In genomic region chrX:10010686-10011085, GRCh38 we compare ENCODE assay signal across 11 cellular contexts. TPM values are rescaled to one million over a fixed set of nuclear protein-coding genes. Genes with fewer than 3 reads are reported as not detected.
A peak's percentile ranks its signal among the peaks of the same experiment; 100 is the strongest.
DNase-seq lines count a peak whose midpoint lies in the region; ATAC-seq, FAIRE-seq and TF ChIP-seq lines count a peak whose summit lies in the region.
"Had no signal": no experiment of that assay in that cellular context is flagged by ENCODE, and none has a peak within 500 bp of the region (broad histone marks: within the 10 kb centered on the region; RNA-seq: fewer than 3 reads in every experiment).

No MANE protein-coding gene starts in this region.

- H3K9ac ChIP-seq in H9 (ENCODE audit: extremely low read depth, insufficient read length, low read length), result no peak overlapping the region

- no peak overlapping the region for H4K91ac ChIP-seq in H9 (ENCODE audit: insufficient read length, low read depth, low read length)

- no peaks in the 10 kb centered on the region for H3K9me3 ChIP-seq in H9 (ENCODE audit: control insufficient read depth, low read depth, low read length)
- no peaks in the 10 kb centered on the region for H3K9me3 ChIP-seq in small intestine (ENCODE audit: control insufficient read depth, low read depth)
- H3K9me3 ChIP-seq in psoas muscle, result no peaks in the 10 kb centered on the region
- H3K9me3 ChIP-seq: ovary had no signal

- H3K9me3 Mint-ChIP-seq in H9, result peaks cover 40 to 62% of the 10 kb centered on the region in 2 experiments
- no peaks in the 10 kb centered on the region for H3K9me3 Mint-ChIP-seq in activated T-helper 1 cell treated with anti-CD3 and anti-CD28 coated beads, Interleukin-12 subunit alpha, Interleukin-12 subunit beta, Interleukin-2, Interleukin-4 antibody, amounts not matched to agents 30 ng/mL and 10 ng/mL and 1 ng/mL, durations not matched to agents 14 hours and 24 hours and 36 hours

- H4K5ac ChIP-seq in H9 (ENCODE audit: insufficient read length, low read depth, low read length), result no peak overlapping the region

- TF ChIP-seq CTCF in AG10803 (conservative IDR thresholded peaks at IDR 0.05; ENCODE audit: low read length), result no peak
- no peak for TF ChIP-seq CTCF in H9 (conservative IDR thresholded peaks at IDR 0.05)
- no peak for TF ChIP-seq CTCF in psoas muscle (IDR thresholded peaks at IDR 0.05)

- H3K27ac Mint-ChIP-seq in H9, result peak overlapping the region in 2 of 3 experiments; percentile 11 to 83; a peak in 3 of 7 replicates
- peak overlapping the region; percentile 95 for H3K27ac Mint-ChIP-seq in activated T-helper 1 cell treated with anti-CD3 and anti-CD28 coated beads, Interleukin-12 subunit alpha, Interleukin-12 subunit beta, Interleukin-2, Interleukin-4 antibody, amounts not matched to agents 30 ng/mL and 10 ng/mL and 1 ng/mL, durations not matched to agents 14 hours and 24 hours and 36 hours

- peak overlapping the region in 1 of 2 experiments; percentile 16; a peak in 1 of 5 replicates for H3K4me3 Mint-ChIP-seq in H9
- peak overlapping the region; percentile 23 for H3K4me3 Mint-ChIP-seq in activated T-helper 1 cell treated with anti-CD3 and anti-CD28 coated beads, Interleukin-12 subunit alpha, Interleukin-12 subunit beta, Interleukin-2, Interleukin-4 antibody, amounts not matched to agents 30 ng/mL and 10 ng/mL and 1 ng/mL, durations not matched to agents 14 hours and 24 hours and 36 hours

- H3K4me1 ChIP-seq in H9 (ENCODE audit: insufficient read depth, low read length) (peaks cover 15% of the 10 kb centered on the region), small intestine (ENCODE audit: control insufficient read depth in 2 of 2, insufficient read depth in 1 of 2, low read depth in 1 of 2, low read length in 1 of 2) (no peaks in the 10 kb centered on the region), psoas muscle (no peaks in the 10 kb centered on the region)

- H3K14ac ChIP-seq in H9 (ENCODE audit: insufficient read depth, low read length), result no peak overlapping the region

- H3K4ac ChIP-seq in H9 (ENCODE audit: low read depth, low read length), result no peak overlapping the region

- H3K4me3 ChIP-seq in AG10803 (ENCODE audit: low read length) (no peak overlapping the region), small intestine (ENCODE audit: low read depth in 1 of 2, low read length in 2 of 2) (no peak overlapping the region), psoas muscle (no peak overlapping the region)
- H3K4me3 ChIP-seq: ovary had no signal

- H3K27ac ChIP-seq in H9 (ENCODE audit: insufficient read length, low read depth, low read length) (no peak overlapping the region), small intestine (ENCODE audit: low read depth in 1 of 2, low read length in 1 of 2) (no peak overlapping the region), psoas muscle (no peak overlapping the region)
- H3K27ac ChIP-seq: ovary had no signal

- H2BK12ac ChIP-seq in H9 (ENCODE audit: insufficient read length, low read depth, low read length), result no peak overlapping the region

- H3K79me2 ChIP-seq in H9 (ENCODE audit: insufficient read depth, low read length), result no peaks in the 10 kb centered on the region

- H3K18ac ChIP-seq in H9 (ENCODE audit: insufficient read length, low read depth, low read length), result no peak overlapping the region

- H3K56ac ChIP-seq in H9 (ENCODE audit: insufficient read length, low read depth, low read length), result no peak overlapping the region

- H2BK5ac ChIP-seq in H9 (ENCODE audit: insufficient read length, low read length), result no peak overlapping the region

- peaks cover 3% of the 10 kb centered on the region for H3K23me2 ChIP-seq in H9 (ENCODE audit: insufficient read length, low read depth, low read length, poor library complexity, severe bottlenecking)

- peaks cover 4% of the 10 kb centered on the region; the same call in 1 of the 2 replicates for H3K27me3 Mint-ChIP-seq in H9 (ENCODE audit: low read depth)
- H3K27me3 Mint-ChIP-seq in activated T-helper 1 cell treated with anti-CD3 and anti-CD28 coated beads, Interleukin-12 subunit alpha, Interleukin-12 subunit beta, Interleukin-2, Interleukin-4 antibody, amounts not matched to agents 30 ng/mL and 10 ng/mL and 1 ng/mL, durations not matched to agents 14 hours and 24 hours and 36 hours (ENCODE audit: insufficient read depth), result peaks cover 3% of the 10 kb centered on the region

- WGBS in H9 (ENCODE audit: extremely low coverage, insufficient read length, low lambda C conversion rate), result no CpG with 5 or more reads among the region's 5 CpGs
- WGBS in small intestine, 3 donors, result 49 to 67% (median 52%) methylated on average over 5 of the region's 5 CpGs
- WGBS in psoas muscle, 3 donors, result 49 to 69% (median 69%) methylated on average over 5 of the region's 5 CpGs

- H3K36me3 ChIP-seq in small intestine (ENCODE audit: control insufficient read depth in 2 of 2, insufficient read depth in 2 of 2, low read length in 2 of 2) (no peaks in the 10 kb centered on the region), psoas muscle (ENCODE audit: insufficient read depth in 1 of 2, low read depth in 1 of 2) (no peaks in the 10 kb centered on the region)
- H3K36me3 ChIP-seq: ovary had no signal

- H2BK20ac ChIP-seq in H9 (ENCODE audit: low read depth, low read length, poor library complexity, severe bottlenecking), result no peak overlapping the region

- no peak for FAIRE-seq in small intestine (lab: Jason Lieb, UNC)

- H3K23ac ChIP-seq in H9 (ENCODE audit: insufficient read length, low read depth, low read length), result no peak overlapping the region

- no peak overlapping the region for H2BK15ac ChIP-seq in H9 (ENCODE audit: low read depth, low read length)

- peak; percentile 61 for DNase-seq in AG10803 (ENCODE audit: low read depth)
- no peak for DNase-seq in H9
- DNase-seq in activated T-helper 1 cell treated with anti-CD3 and anti-CD28 coated beads, Interleukin-12 subunit alpha, Interleukin-12 subunit beta, Interleukin-2, Interleukin-4 antibody, amounts not matched to agents 30 ng/mL and 10 ng/mL and 1 ng/mL, durations not matched to agents 14 hours and 24 hours and 36 hours (ENCODE audit: low spot score), result no peak
- peak; percentile 85 for DNase-seq in iris pigment epithelial cell (ENCODE audit: low read depth)
- DNase-seq in small intestine, result no peak
- no peak for DNase-seq in psoas muscle
- DNase-seq in NK-92 (lab: John Stamatoyannopoulos, UW; ENCODE audit: unreplicated experiment), result no peak
- DNase-seq: NCI-H2171 treated with DMSO at 0.1 percent for 48 hours, ovary, T1000 had no signal

- no peak overlapping the region for H2AFZ ChIP-seq in H9 (ENCODE audit: low read length)

- intact Hi-C loops in activated T-helper 1 cell treated with anti-CD3 and anti-CD28 coated beads, Interleukin-12 subunit alpha, Interleukin-12 subunit beta, Interleukin-2, Interleukin-4 antibody, amounts not matched to agents 30 ng/mL and 10 ng/mL and 1 ng/mL, durations not matched to agents 14 hours and 24 hours and 36 hours (cut with micrococcal nuclease), result loop anchor here (1.0 to 2.0 kb wide), 2 partner anchors 13 to 72 kb away; no protein-coding TSS in a partner anchor
- intact Hi-C loops in psoas muscle (cut with DNase I), result loop anchor here in 1 of 2 donors (5.0 kb wide), 1 partner anchor 107 kb away; no protein-coding TSS in a partner anchor

- H3K79me1 ChIP-seq in H9 (ENCODE audit: insufficient read depth, low read depth, low read length, poor library complexity, severe bottlenecking), result no peaks in the 10 kb centered on the region

- peaks cover 37 to 45% of the 10 kb centered on the region in 2 experiments for H3K4me1 Mint-ChIP-seq in H9
- peaks cover 42% of the 10 kb centered on the region for H3K4me1 Mint-ChIP-seq in activated T-helper 1 cell treated with anti-CD3 and anti-CD28 coated beads, Interleukin-12 subunit alpha, Interleukin-12 subunit beta, Interleukin-2, Interleukin-4 antibody, amounts not matched to agents 30 ng/mL and 10 ng/mL and 1 ng/mL, durations not matched to agents 14 hours and 24 hours and 36 hours (ENCODE audit: low read depth)

- H2AK5ac ChIP-seq in H9 (ENCODE audit: insufficient read length, low read length), result no peak overlapping the region

- ATAC-seq in HG03432 (IDR thresholded peaks at IDR 0.05; ENCODE audit: unreplicated experiment) (no peak), psoas muscle (no peak)

- no peaks in the 10 kb centered on the region for H4K20me1 ChIP-seq in H9 (ENCODE audit: control insufficient read depth, insufficient read depth, insufficient read length)

- H2BK120ac ChIP-seq in H9 (ENCODE audit: low read depth, low read length, poor library complexity, severe bottlenecking), result no peak overlapping the region

- peak overlapping the region; percentile 9 for H3K4me2 ChIP-seq in H9 (ENCODE audit: insufficient read depth, insufficient read length, low read length)

- no peak overlapping the region for H3T11ph ChIP-seq in H9 (ENCODE audit: low read length)

- H4K8ac ChIP-seq in H9 (replicated peaks; ENCODE audit: insufficient read length, low read depth, low read length), result no peak overlapping the region

- H3K27me3 ChIP-seq in H9 (ENCODE audit: insufficient read depth, low read length), result no peaks in the 10 kb centered on the region
- no peaks in the 10 kb centered on the region for H3K27me3 ChIP-seq in small intestine (ENCODE audit: control insufficient read depth in 2 of 2, insufficient read depth in 2 of 2, low read length in 2 of 2)
- peaks cover 0 to 3% (median 0%) of the 10 kb centered on the region in 3 donors for H3K27me3 ChIP-seq in psoas muscle (ENCODE audit: insufficient read depth in 3 of 3, low read length in 2 of 3)
- H3K27me3 ChIP-seq: ovary had no signal

- peaks cover 2 to 16% (median 9%) of the 10 kb centered on the region in 3 experiments; a peak in 6 of 7 replicates for H3K36me3 Mint-ChIP-seq in H9 (ENCODE audit: insufficient read depth in 1 of 3, low read depth in 3 of 3)
- H3K36me3 Mint-ChIP-seq in activated T-helper 1 cell treated with anti-CD3 and anti-CD28 coated beads, Interleukin-12 subunit alpha, Interleukin-12 subunit beta, Interleukin-2, Interleukin-4 antibody, amounts not matched to agents 30 ng/mL and 10 ng/mL and 1 ng/mL, durations not matched to agents 14 hours and 24 hours and 36 hours (ENCODE audit: low read depth), result peaks cover 3% of the 10 kb centered on the region

RNA-seq across cellular contexts. Expression of gene CLDN34, which starts 43.5 kb away (rescaled TPM):
- total RNA-seq in H9 (2021) (0.31 and 0.39 TPM in 2 replicates), psoas muscle (not detected)
- total RNA-seq in activated T-helper 1 cell treated with anti-CD3 and anti-CD28 coated beads, Interleukin-12 subunit alpha, Interleukin-12 subunit beta, Interleukin-2, Interleukin-4 antibody, amounts not matched to agents 30 ng/mL and 10 ng/mL and 1 ng/mL, durations not matched to agents 14 hours and 24 hours and 36 hours, result not detected in 2 replicates
- polyA plus RNA-seq in small intestine (not detected), psoas muscle (not detected)

Comparison
In these comparisons a context has a peak if more than half of its experiments do, and no peak if none do; other contexts are left out.
1. DNase-seq: peak in AG10803 (single experiment) and iris pigment epithelial cell (single experiment); none in H9 (single experiment), activated T-helper 1 cell treated with anti-CD3 and anti-CD28 coated beads, Interleukin-12 subunit alpha, Interleukin-12 subunit beta, Interleukin-2, Interleukin-4 antibody, amounts not matched to agents 30 ng/mL and 10 ng/mL and 1 ng/mL, durations not matched to agents 14 hours and 24 hours and 36 hours (single experiment), small intestine (single experiment), psoas muscle (0 of 2) and NK-92 (single experiment).